Comparison of ENCODE assay signal across 1 cellular context in the genomic region with DNA sequence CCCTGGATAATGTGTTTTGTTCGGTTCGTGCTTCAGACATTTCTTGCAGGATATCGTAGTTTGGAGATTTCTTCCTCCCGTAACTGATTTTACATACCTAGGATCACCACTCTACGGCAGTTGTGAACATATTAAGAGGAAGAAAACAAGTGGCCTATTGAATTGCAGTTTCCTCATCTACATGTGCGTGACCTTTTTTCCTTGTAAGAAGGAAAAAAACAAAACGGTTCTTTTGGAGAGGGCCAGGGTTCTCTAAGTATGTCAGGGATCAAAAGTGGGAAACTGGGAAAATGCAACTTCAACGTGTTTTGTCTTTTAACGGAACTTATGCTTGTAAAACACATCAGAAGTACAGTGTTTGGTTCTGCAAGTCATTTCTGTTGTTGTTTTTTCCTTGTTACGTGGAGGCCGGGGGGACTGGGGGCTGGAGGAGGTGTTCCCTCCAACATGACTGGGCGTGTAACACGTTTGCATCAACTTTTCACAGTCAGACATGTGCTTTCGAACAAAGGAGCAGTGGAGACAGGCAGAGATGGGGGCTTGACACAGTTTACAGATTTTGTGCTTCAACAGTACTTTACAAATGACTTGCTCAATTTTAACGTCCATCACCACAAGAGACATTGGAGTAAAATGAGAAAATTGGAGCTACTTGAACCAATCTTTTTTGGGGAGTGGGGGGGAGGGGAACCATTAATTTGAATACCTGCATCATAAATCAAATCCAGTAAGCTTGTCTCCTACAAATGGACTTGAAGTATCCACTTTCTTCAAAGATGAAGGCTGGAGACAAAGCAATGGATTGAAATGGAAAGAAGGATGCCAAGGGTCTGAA.
A peak's percentile ranks its signal among the peaks of the same experiment; 100 is the strongest.
TF ChIP-seq lines count a peak whose summit lies in the region.

No MANE protein-coding gene starts in this region.

TF ChIP-seq in GM12878, 131 proteins besides CTCF, POLR2A, EP300 and RAD21 (continued from another document):
- TF ChIP-seq ZBTB11 (CRISPR knock-in tag; IDR thresholded peaks at IDR 0.05) (no peak), NR2C2 (IDR thresholded peaks at IDR 0.05; ENCODE audit: borderline replicate concordance, control insufficient read depth, insufficient read length, low read depth) (no peak), RFX5 (IDR thresholded peaks at IDR 0.05; ENCODE audit: low read depth, low read length) (no peak), NBN (IDR thresholded peaks at IDR 0.05) (0 out of 2 replicates have a peak, but pooled peaks have one; percentile 27), HDAC2 (IDR thresholded peaks at IDR 0.05) (no peak), RELB (IDR thresholded peaks at IDR 0.05; ENCODE audit: low read depth) (peak; percentile 26; the same call in 1 of the 2 replicates), SIN3A (IDR thresholded peaks at IDR 0.05; ENCODE audit: low read depth, low read length) (peak; percentile 62; the same call in 1 of the 2 replicates), GABPA (IDR thresholded peaks at IDR 0.05; ENCODE audit: low read depth) (no peak), MEF2B (IDR thresholded peaks at IDR 0.05; ENCODE audit: partially characterized antibody, poor library complexity, severe bottlenecking) (peak; percentile 10), SMAD5 (IDR thresholded peaks at IDR 0.05; ENCODE audit: low read depth) (peak; percentile 54; the same call in 1 of the 2 replicates), PML (IDR thresholded peaks at IDR 0.05; ENCODE audit: low read length) (peak; percentile 57; the same call in 1 of the 2 replicates), ZBED1 (IDR thresholded peaks at IDR 0.05; ENCODE audit: borderline replicate concordance) (peak; percentile 72; the same call in 1 of the 2 replicates), ZNF384 (IDR thresholded peaks at IDR 0.05; ENCODE audit: borderline replicate concordance, low read depth, low read length) (no peak), EED (IDR thresholded peaks at IDR 0.05; ENCODE audit: low read depth) (0 out of 2 replicates have a peak, but pooled peaks have one; percentile 33)
- TF ChIP-seq, protein P1, sequence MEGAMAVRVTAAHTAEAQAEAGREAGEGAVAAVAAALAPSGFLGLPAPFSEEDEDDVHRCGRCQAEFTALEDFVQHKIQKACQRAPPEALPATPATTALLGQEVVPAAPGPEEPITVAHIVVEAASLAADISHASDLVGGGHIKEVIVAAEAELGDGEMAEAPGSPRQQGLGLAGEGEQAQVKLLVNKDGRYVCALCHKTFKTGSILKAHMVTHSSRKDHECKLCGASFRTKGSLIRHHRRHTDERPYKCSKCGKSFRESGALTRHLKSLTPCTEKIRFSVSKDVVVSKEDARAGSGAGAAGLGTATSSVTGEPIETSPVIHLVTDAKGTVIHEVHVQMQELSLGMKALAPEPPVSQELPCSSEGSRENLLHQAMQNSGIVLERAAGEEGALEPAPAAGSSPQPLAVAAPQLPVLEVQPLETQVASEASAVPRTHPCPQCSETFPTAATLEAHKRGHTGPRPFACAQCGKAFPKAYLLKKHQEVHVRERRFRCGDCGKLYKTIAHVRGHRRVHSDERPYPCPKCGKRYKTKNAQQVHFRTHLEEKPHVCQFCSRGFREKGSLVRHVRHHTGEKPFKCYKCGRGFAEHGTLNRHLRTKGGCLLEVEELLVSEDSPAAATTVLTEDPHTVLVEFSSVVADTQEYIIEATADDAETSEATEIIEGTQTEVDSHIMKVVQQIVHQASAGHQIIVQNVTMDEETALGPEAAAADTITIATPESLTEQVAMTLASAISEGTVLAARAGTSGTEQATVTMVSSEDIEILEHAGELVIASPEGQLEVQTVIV (IDR thresholded peaks at IDR 0.05; ENCODE audit: borderline replicate concordance, partially characterized antibody) = no peak
